ENCODE assay signal across 21 cellular contexts in the genomic region with DNA sequence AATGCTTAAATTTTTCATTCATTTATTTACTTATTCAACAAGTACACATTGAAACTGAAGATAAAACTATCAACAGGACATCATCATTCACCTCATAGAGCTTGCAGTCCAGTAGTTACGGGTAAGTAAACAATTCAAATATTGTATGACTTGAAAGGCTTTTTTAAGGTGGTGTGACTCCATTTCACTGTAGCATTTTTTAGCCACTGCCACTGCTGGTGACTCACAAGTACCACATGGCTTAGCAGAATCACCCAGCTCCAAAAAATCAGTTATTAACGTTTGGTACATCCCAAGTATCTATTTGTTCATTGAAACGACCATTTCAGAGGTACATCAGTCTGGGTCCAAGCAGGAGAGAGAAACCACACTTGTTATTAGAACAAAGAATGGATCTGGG.
DNase-seq lines count a peak whose midpoint lies in the region; ATAC-seq and TF ChIP-seq lines count a peak whose summit lies in the region.
"Had no signal": no experiment of that assay in that cellular context is flagged by ENCODE, and none has a peak within 500 bp of the region (broad histone marks: within the 10 kb centered on the region; RNA-seq: fewer than 3 reads in every experiment).

No MANE protein-coding gene starts in this region.

- no peak overlapping the region for H3K4me3 ChIP-seq in SK-N-SH (ENCODE audit: low read depth in 2 of 2, low read length in 1 of 2)
- H3K4me3 ChIP-seq: esophagus muscularis mucosa, skin epidermis had no signal

- H3K79me2 ChIP-seq in SK-N-SH (ENCODE audit: insufficient read depth), result no peaks in the 10 kb centered on the region
- H3K79me2 ChIP-seq: parathyroid adenoma had no signal

- H3K9me3 ChIP-seq in SK-N-SH, result no peaks in the 10 kb centered on the region
- H3K9me3 ChIP-seq: esophagus muscularis mucosa had no signal

- no peaks in the 10 kb centered on the region for H3K36me3 ChIP-seq in SK-N-SH (replicated peaks in 1 of 2; ENCODE audit: control insufficient read depth in 1 of 2, insufficient read depth in 2 of 2, low read length in 1 of 2)
- H3K36me3 ChIP-seq: esophagus muscularis mucosa had no signal

- WGBS in SK-N-SH (ENCODE audit: low lambda C conversion rate), result 68% methylated on average over 3 of the region's 3 CpGs

- intact Hi-C loops in left cardiac atrium (cut with DNase I), result loop anchor here (10.0 kb wide), 2 partner anchors 284 to 404 kb away; no protein-coding TSS in a partner anchor

- H3F3A ChIP-seq in SK-N-SH (replicated peaks; ENCODE audit: insufficient read depth), result no peaks in the 10 kb centered on the region

- TF ChIP-seq EP300 in SK-N-SH (IDR thresholded peaks at IDR 0.05; ENCODE audit: borderline replicate concordance in 1 of 2, low read depth in 1 of 2, low read length in 1 of 2), result no peak

- no peak overlapping the region for H3K4me2 ChIP-seq in SK-N-SH

- TF ChIP-seq CTCF in SK-N-SH (IDR thresholded peaks at IDR 0.05) (no peak), foreskin keratinocyte (conservative IDR thresholded peaks at IDR 0.05) (no peak)

- ATAC-seq in SK-N-SH treated with all-trans-retinoic acid at 6 μM for 48 hours, result no peak
- ATAC-seq in foreskin keratinocyte, result peak; percentile 37
- ATAC-seq in left cardiac atrium, result no peak
- no peak for ATAC-seq in HG02759 (IDR thresholded peaks at IDR 0.05; ENCODE audit: unreplicated experiment)

- CTCF ChIA-PET in SK-N-SH (lab: Yijun Ruan, JAX), result interaction anchor here (0.5 to 1.2 kb wide), 3 partner anchors 25 to 1630 kb away, joined by 3 read pairs; no protein-coding TSS in a partner anchor

- H4K20me1 ChIP-seq in SK-N-SH (ENCODE audit: insufficient read depth), result no peaks in the 10 kb centered on the region

- peak overlapping the region in 1 of 2 experiments; percentile 51; a peak in 2 of 4 replicates for H3K27ac ChIP-seq in SK-N-SH (ENCODE audit: low read depth in 2 of 2, low read length in 1 of 2)
- no peak overlapping the region for H3K27ac ChIP-seq in foreskin keratinocyte
- H3K27ac ChIP-seq: 22Rv1, esophagus muscularis mucosa, HL-60, parathyroid adenoma had no signal

- H3K9ac ChIP-seq in SK-N-SH, result no peak overlapping the region
- H3K9ac ChIP-seq: parathyroid adenoma had no signal

- DNase-seq in SK-N-SH (no peak), astrocyte of the hippocampus (ENCODE audit: low read depth, low spot score) (peak; percentile 34), foreskin keratinocyte (peak in 1 of 2 donors; percentile 22), left cardiac atrium (no peak), ecto neural progenitor cell (ENCODE audit: low spot score) (no peak), NCI-H524 (lab: John Stamatoyannopoulos, UW) (no peak)
- DNase-seq: activated effector memory CD4-positive, alpha-beta T cell treated with anti-CD3 and anti-CD28 coated beads, Interleukin-2, amount 50 U/mL, for 16 hours; anterior cingulate cortex; CD4-positive, CD25-positive, alpha-beta regulatory T cell; dermis blood vessel endothelial cell; KG1; NCI-H146; NK-92 treated with Interleukin-12 subunit alpha and Interleukin-12 subunit beta, amount 100 ng/mL, for 24 hours; SHP77 treated with DMSO at 0.1 percent for 48 hours had no signal

- POLR2A ChIA-PET in SK-N-SH (lab: Yijun Ruan, JAX), result no interaction called here

- no peak for TF ChIP-seq RAD21 in SK-N-SH (IDR thresholded peaks at IDR 0.05; ENCODE audit: low read length)

- no peaks in the 10 kb centered on the region for H3K27me3 ChIP-seq in SK-N-SH (ENCODE audit: insufficient read depth)
- H3K27me3 ChIP-seq in foreskin keratinocyte, result no peaks in the 10 kb centered on the region
- H3K27me3 ChIP-seq: esophagus muscularis mucosa had no signal

- H3K4me1 ChIP-seq in SK-N-SH (ENCODE audit: control insufficient read depth in 1 of 2, insufficient read depth in 2 of 2, low read depth in 1 of 2, low read length in 1 of 2) (peaks cover 0 to 5% of the 10 kb centered on the region in 2 experiments; a peak in 1 of 4 replicates), foreskin keratinocyte (peaks cover 6% of the 10 kb centered on the region)
- H3K4me1 ChIP-seq: parathyroid adenoma had no signal

- no peaks in the 10 kb centered on the region for H3K9me2 ChIP-seq in SK-N-SH

- peak overlapping the region; percentile 52 for H2AFZ ChIP-seq in SK-N-SH (ENCODE audit: low read depth)
- H2AFZ ChIP-seq: parathyroid adenoma had no signal

TF ChIP-seq in SK-N-SH, 30 proteins besides CTCF, POLR2A, EP300 and RAD21 (continues in another document):
- no peak for TF ChIP-seq RCOR1 (IDR thresholded peaks at IDR 0.05; ENCODE audit: low read length)
- TF ChIP-seq EZH2phosphoT487 (IDR thresholded peaks at IDR 0.05; ENCODE audit: borderline replicate concordance, low read depth), result no peak
- TF ChIP-seq, protein P1, sequence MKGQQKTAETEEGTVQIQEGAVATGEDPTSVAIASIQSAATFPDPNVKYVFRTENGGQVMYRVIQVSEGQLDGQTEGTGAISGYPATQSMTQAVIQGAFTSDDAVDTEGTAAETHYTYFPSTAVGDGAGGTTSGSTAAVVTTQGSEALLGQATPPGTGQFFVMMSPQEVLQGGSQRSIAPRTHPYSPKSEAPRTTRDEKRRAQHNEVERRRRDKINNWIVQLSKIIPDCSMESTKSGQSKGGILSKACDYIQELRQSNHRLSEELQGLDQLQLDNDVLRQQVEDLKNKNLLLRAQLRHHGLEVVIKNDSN (IDR thresholded peaks at IDR 0.05; ENCODE audit: borderline replicate concordance, low read depth), result no peak
- no peak for TF ChIP-seq RXRA (IDR thresholded peaks at IDR 0.05; ENCODE audit: borderline replicate concordance, low read depth)
- TF ChIP-seq ELF1 (IDR thresholded peaks at IDR 0.05), result no peak
- no peak for TF ChIP-seq MEF2A (IDR thresholded peaks at IDR 0.05; ENCODE audit: borderline replicate concordance, low read depth)
- no peak for TF ChIP-seq YY1 (IDR thresholded peaks at IDR 0.05; ENCODE audit: low read depth)
- no peak for TF ChIP-seq JUND (IDR thresholded peaks at IDR 0.05)
- TF ChIP-seq SIN3A (IDR thresholded peaks at IDR 0.05; ENCODE audit: borderline replicate concordance, low read depth, low read length), result no peak
- no peak for TF ChIP-seq NRF1 (IDR thresholded peaks at IDR 0.05; ENCODE audit: low read depth, low read length)
- no peak for TF ChIP-seq CHD2 (IDR thresholded peaks at IDR 0.05; ENCODE audit: low read length, partially characterized antibody)
- no peak for TF ChIP-seq NFIC (IDR thresholded peaks at IDR 0.05; ENCODE audit: borderline replicate concordance)
- no peak for TF ChIP-seq TCF12 (IDR thresholded peaks at IDR 0.05)
- TF ChIP-seq FOXJ3 (CRISPR knock-in tag; IDR thresholded peaks at IDR 0.05), result no peak

TF ChIP-seq in SK-N-SH treated with all-trans-retinoic acid at 6 μM for 48 hours, 23 proteins besides CTCF, POLR2A, EP300 and RAD21 (continues in another document):
- TF ChIP-seq TCF4 (CRISPR knock-in tag; IDR thresholded peaks at IDR 0.05; ENCODE audit: borderline replicate concordance) (no peak), ARNTL (CRISPR knock-in tag; IDR thresholded peaks at IDR 0.05; ENCODE audit: borderline replicate concordance, low read depth) (no peak), ZNF70 (CRISPR knock-in tag; IDR thresholded peaks at IDR 0.05) (no peak)
- TF ChIP-seq, protein P2, sequence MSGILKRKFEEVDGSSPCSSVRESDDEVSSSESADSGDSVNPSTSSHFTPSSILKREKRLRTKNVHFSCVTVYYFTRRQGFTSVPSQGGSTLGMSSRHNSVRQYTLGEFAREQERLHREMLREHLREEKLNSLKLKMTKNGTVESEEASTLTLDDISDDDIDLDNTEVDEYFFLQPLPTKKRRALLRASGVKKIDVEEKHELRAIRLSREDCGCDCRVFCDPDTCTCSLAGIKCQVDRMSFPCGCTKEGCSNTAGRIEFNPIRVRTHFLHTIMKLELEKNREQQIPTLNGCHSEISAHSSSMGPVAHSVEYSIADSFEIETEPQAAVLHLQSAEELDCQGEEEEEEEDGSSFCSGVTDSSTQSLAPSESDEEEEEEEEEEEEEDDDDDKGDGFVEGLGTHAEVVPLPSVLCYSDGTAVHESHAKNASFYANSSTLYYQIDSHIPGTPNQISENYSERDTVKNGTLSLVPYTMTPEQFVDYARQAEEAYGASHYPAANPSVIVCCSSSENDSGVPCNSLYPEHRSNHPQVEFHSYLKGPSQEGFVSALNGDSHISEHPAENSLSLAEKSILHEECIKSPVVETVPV (CRISPR knock-in tag; IDR thresholded peaks at IDR 0.05), result no peak
- TF ChIP-seq, protein P3, sequence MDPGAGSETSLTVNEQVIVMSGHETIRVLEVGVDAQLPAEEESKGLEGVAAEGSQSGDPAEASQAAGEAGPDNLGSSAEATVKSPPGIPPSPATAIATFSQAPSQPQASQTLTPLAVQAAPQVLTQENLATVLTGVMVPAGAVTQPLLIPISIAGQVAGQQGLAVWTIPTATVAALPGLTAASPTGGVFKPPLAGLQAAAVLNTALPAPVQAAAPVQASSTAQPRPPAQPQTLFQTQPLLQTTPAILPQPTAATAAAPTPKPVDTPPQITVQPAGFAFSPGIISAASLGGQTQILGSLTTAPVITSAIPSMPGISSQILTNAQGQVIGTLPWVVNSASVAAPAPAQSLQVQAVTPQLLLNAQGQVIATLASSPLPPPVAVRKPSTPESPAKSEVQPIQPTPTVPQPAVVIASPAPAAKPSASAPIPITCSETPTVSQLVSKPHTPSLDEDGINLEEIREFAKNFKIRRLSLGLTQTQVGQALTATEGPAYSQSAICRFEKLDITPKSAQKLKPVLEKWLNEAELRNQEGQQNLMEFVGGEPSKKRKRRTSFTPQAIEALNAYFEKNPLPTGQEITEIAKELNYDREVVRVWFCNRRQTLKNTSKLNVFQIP (CRISPR knock-in tag; IDR thresholded peaks at IDR 0.05; ENCODE audit: borderline replicate concordance, low read depth), result no peak
- TF ChIP-seq, protein P4, sequence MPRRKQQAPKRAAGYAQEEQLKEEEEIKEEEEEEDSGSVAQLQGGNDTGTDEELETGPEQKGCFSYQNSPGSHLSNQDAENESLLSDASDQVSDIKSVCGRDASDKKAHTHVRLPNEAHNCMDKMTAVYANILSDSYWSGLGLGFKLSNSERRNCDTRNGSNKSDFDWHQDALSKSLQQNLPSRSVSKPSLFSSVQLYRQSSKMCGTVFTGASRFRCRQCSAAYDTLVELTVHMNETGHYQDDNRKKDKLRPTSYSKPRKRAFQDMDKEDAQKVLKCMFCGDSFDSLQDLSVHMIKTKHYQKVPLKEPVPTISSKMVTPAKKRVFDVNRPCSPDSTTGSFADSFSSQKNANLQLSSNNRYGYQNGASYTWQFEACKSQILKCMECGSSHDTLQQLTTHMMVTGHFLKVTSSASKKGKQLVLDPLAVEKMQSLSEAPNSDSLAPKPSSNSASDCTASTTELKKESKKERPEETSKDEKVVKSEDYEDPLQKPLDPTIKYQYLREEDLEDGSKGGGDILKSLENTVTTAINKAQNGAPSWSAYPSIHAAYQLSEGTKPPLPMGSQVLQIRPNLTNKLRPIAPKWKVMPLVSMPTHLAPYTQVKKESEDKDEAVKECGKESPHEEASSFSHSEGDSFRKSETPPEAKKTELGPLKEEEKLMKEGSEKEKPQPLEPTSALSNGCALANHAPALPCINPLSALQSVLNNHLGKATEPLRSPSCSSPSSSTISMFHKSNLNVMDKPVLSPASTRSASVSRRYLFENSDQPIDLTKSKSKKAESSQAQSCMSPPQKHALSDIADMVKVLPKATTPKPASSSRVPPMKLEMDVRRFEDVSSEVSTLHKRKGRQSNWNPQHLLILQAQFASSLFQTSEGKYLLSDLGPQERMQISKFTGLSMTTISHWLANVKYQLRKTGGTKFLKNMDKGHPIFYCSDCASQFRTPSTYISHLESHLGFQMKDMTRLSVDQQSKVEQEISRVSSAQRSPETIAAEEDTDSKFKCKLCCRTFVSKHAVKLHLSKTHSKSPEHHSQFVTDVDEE (CRISPR knock-in tag; IDR thresholded peaks at IDR 0.05), result no peak
